Comparison of ENCODE assay signal across 16 cellular contexts in genomic region chr3:56988458-56988857, GRCh38.
DNase-seq lines count a peak whose midpoint lies in the region; ATAC-seq and TF ChIP-seq lines count a peak whose summit lies in the region.
"Had no signal": no experiment of that assay in that cellular context is flagged by ENCODE, and none has a peak within 500 bp of the region (broad histone marks: within the 10 kb centered on the region; RNA-seq: fewer than 3 reads in every experiment).

No MANE protein-coding gene starts in this region.

- ATAC-seq in activated naive CD8-positive, alpha-beta T cell treated with anti-CD3 and anti-CD28 coated beads, Interleukin-2, amount 50 U/mL, for 24 hours: no peak
- peak; percentile 8 for ATAC-seq in activated CD8-positive, alpha-beta T cell treated with anti-CD3 and anti-CD28 coated beads for 36 hours
- peak; percentile 63 for ATAC-seq in left ventricle myocardium superior
- ATAC-seq in stimulated activated naive B cell treated with anti-CD40 and anti-IgM and Interleukin-4, amounts not matched to agents 10 μg/mL and 1 μg/mL and 100 μg/mL, for 72 hours (replicated peaks): peak; percentile 6 to 11

- DNase-seq in activated naive CD8-positive, alpha-beta T cell treated with anti-CD3 and anti-CD28 coated beads for 36 hours: no peak
- DNase-seq in activated naive CD8-positive, alpha-beta T cell treated with anti-CD3 and anti-CD28 coated beads, Interleukin-2, amount 50 U/mL, for 24 hours: no peak
- no peak for DNase-seq in activated CD8-positive, alpha-beta T cell treated with anti-CD3 and anti-CD28 coated beads for 36 hours
- DNase-seq in left ventricle myocardium superior (no peak), GM10266 (ENCODE audit: extremely low spot score) (no peak), nephron progenitor cell (no peak), NCI-H1417 treated with DMSO at 0.1 percent for 48 hours (lab: John Stamatoyannopoulos, UW) (no peak)
- DNase-seq in stimulated activated naive B cell treated with anti-CD40 and anti-IgM and Interleukin-4, amounts not matched to agents 10 μg/mL and 1 μg/mL and 100 μg/mL, for 72 hours: no peak
- DNase-seq: cortex of kidney had no signal

- TF ChIP-seq CTCF in activated CD8-positive, alpha-beta T cell treated with anti-CD3 and anti-CD28 coated beads for 36 hours (IDR thresholded peaks at IDR 0.05): no peak
- TF ChIP-seq CTCF in GM10266 (IDR thresholded peaks at IDR 0.05; ENCODE audit: control insufficient read depth, insufficient read depth, low read depth, missing control alignments) (no peak), nephron progenitor cell (IDR thresholded peaks at IDR 0.05) (no peak)

- POLR2A ChIA-PET in activated CD8-positive, alpha-beta T cell treated with anti-CD3 and anti-CD28 coated beads for 36 hours (lab: Charles Lee): interaction anchor here (1.2 to 4.2 kb wide), 2 partner anchors 188 to 286 kb away, joined by 4 to 24 read pairs; partner anchors contain the start of gene ARHGEF3

- peaks cover 29% of the 10 kb centered on the region for H3K4me1 Mint-ChIP-seq in activated naive CD8-positive, alpha-beta T cell treated with anti-CD3 and anti-CD28 coated beads for 36 hours
- H3K4me1 Mint-ChIP-seq in activated naive CD8-positive, alpha-beta T cell treated with anti-CD3 and anti-CD28 coated beads, Interleukin-2, amount 50 U/mL, for 24 hours: peaks cover 20% of the 10 kb centered on the region
- H3K4me1 Mint-ChIP-seq in activated CD8-positive, alpha-beta T cell treated with anti-CD3 and anti-CD28 coated beads for 36 hours (ENCODE audit: low read depth): peaks cover 34% of the 10 kb centered on the region
- H3K4me1 Mint-ChIP-seq in stimulated activated naive B cell treated with anti-CD40 and anti-IgM and Interleukin-4, amounts not matched to agents 10 μg/mL and 1 μg/mL and 100 μg/mL, for 72 hours: peaks cover 4 to 11% of the 10 kb centered on the region in 2 donors
- H3K4me1 Mint-ChIP-seq in nephron progenitor cell: peaks cover 81% of the 10 kb centered on the region

- intact Hi-C loops in activated CD8-positive, alpha-beta T cell treated with anti-CD3 and anti-CD28 coated beads for 36 hours (cut with micrococcal nuclease): loop anchor here (2.0 to 5.0 kb wide), 2 partner anchors 126 to 286 kb away; no protein-coding TSS in a partner anchor
- intact Hi-C loops in left ventricle myocardium superior (cut with micrococcal nuclease): loop anchor here (10.0 kb wide), 1 partner anchor 184 kb away; the partner anchor contains the start of gene ARHGEF3

- no peak overlapping the region for H3K27ac Mint-ChIP-seq in activated naive CD8-positive, alpha-beta T cell treated with anti-CD3 and anti-CD28 coated beads for 36 hours
- no peak overlapping the region for H3K27ac Mint-ChIP-seq in activated naive CD8-positive, alpha-beta T cell treated with anti-CD3 and anti-CD28 coated beads, Interleukin-2, amount 50 U/mL, for 24 hours
- H3K27ac Mint-ChIP-seq in activated CD8-positive, alpha-beta T cell treated with anti-CD3 and anti-CD28 coated beads for 36 hours: no peak overlapping the region
- H3K27ac Mint-ChIP-seq in stimulated activated naive B cell treated with anti-CD40 and anti-IgM and Interleukin-4, amounts not matched to agents 10 μg/mL and 1 μg/mL and 100 μg/mL, for 72 hours: peak overlapping the region; percentile 62
- no peak overlapping the region for H3K27ac Mint-ChIP-seq in nephron progenitor cell
- H3K27ac Mint-ChIP-seq: activated naive CD4-positive, alpha-beta T cell treated with anti-CD3 and anti-CD28 coated beads, Interleukin-2, amount 50 U/mL, for 24 hours; activated T-cell treated with anti-CD3 and anti-CD28 coated beads, Interleukin-2, amount 50 U/mL, for 72 hours; H9; natural killer cell; T-cell had no signal

- peaks cover 3% of the 10 kb centered on the region for H3K27me3 Mint-ChIP-seq in activated naive CD8-positive, alpha-beta T cell treated with anti-CD3 and anti-CD28 coated beads for 36 hours
- peaks cover 9% of the 10 kb centered on the region for H3K27me3 Mint-ChIP-seq in activated naive CD8-positive, alpha-beta T cell treated with anti-CD3 and anti-CD28 coated beads, Interleukin-2, amount 50 U/mL, for 24 hours
- H3K27me3 Mint-ChIP-seq in activated CD8-positive, alpha-beta T cell treated with anti-CD3 and anti-CD28 coated beads for 36 hours: peaks cover 7% of the 10 kb centered on the region
- peaks cover 16 to 22% of the 10 kb centered on the region in 2 donors for H3K27me3 Mint-ChIP-seq in stimulated activated naive B cell treated with anti-CD40 and anti-IgM and Interleukin-4, amounts not matched to agents 10 μg/mL and 1 μg/mL and 100 μg/mL, for 72 hours
- peaks cover 19% of the 10 kb centered on the region for H3K27me3 Mint-ChIP-seq in nephron progenitor cell (ENCODE audit: low read depth, poor library complexity)

- H3K9me3 Mint-ChIP-seq in activated naive CD8-positive, alpha-beta T cell treated with anti-CD3 and anti-CD28 coated beads for 36 hours: no peaks in the 10 kb centered on the region
- H3K9me3 Mint-ChIP-seq in activated naive CD8-positive, alpha-beta T cell treated with anti-CD3 and anti-CD28 coated beads, Interleukin-2, amount 50 U/mL, for 24 hours: no peaks in the 10 kb centered on the region
- no peaks in the 10 kb centered on the region for H3K9me3 Mint-ChIP-seq in activated CD8-positive, alpha-beta T cell treated with anti-CD3 and anti-CD28 coated beads for 36 hours
- H3K9me3 Mint-ChIP-seq in stimulated activated naive B cell treated with anti-CD40 and anti-IgM and Interleukin-4, amounts not matched to agents 10 μg/mL and 1 μg/mL and 100 μg/mL, for 72 hours: no peaks in the 10 kb centered on the region
- H3K9me3 Mint-ChIP-seq in nephron progenitor cell: no peaks in the 10 kb centered on the region
- H3K9me3 Mint-ChIP-seq: activated naive CD4-positive, alpha-beta T cell treated with anti-CD3 and anti-CD28 coated beads, Interleukin-2, amount 50 U/mL, for 24 hours; activated T-cell treated with anti-CD3 and anti-CD28 coated beads, Interleukin-2, amount 50 U/mL, for 72 hours; H9; IgD-negative memory B cell; natural killer cell; T-cell had no signal

- peak overlapping the region; percentile 3 for H3K4me3 Mint-ChIP-seq in activated naive CD8-positive, alpha-beta T cell treated with anti-CD3 and anti-CD28 coated beads for 36 hours
- H3K4me3 Mint-ChIP-seq in activated naive CD8-positive, alpha-beta T cell treated with anti-CD3 and anti-CD28 coated beads, Interleukin-2, amount 50 U/mL, for 24 hours: no peak overlapping the region
- no peak overlapping the region for H3K4me3 Mint-ChIP-seq in activated CD8-positive, alpha-beta T cell treated with anti-CD3 and anti-CD28 coated beads for 36 hours
- no peak overlapping the region for H3K4me3 Mint-ChIP-seq in stimulated activated naive B cell treated with anti-CD40 and anti-IgM and Interleukin-4, amounts not matched to agents 10 μg/mL and 1 μg/mL and 100 μg/mL, for 72 hours
- no peak overlapping the region for H3K4me3 Mint-ChIP-seq in nephron progenitor cell
- H3K4me3 Mint-ChIP-seq: activated naive CD4-positive, alpha-beta T cell treated with anti-CD3 and anti-CD28 coated beads, Interleukin-2, amount 50 U/mL, for 24 hours; H9; natural killer cell; T-cell had no signal

- no peaks in the 10 kb centered on the region for H3K36me3 Mint-ChIP-seq in activated naive CD8-positive, alpha-beta T cell treated with anti-CD3 and anti-CD28 coated beads for 36 hours
- no peaks in the 10 kb centered on the region for H3K36me3 Mint-ChIP-seq in activated naive CD8-positive, alpha-beta T cell treated with anti-CD3 and anti-CD28 coated beads, Interleukin-2, amount 50 U/mL, for 24 hours (ENCODE audit: low read depth)
- H3K36me3 Mint-ChIP-seq in activated CD8-positive, alpha-beta T cell treated with anti-CD3 and anti-CD28 coated beads for 36 hours (ENCODE audit: low read depth): no peaks in the 10 kb centered on the region
- H3K36me3 Mint-ChIP-seq in stimulated activated naive B cell treated with anti-CD40 and anti-IgM and Interleukin-4, amounts not matched to agents 10 μg/mL and 1 μg/mL and 100 μg/mL, for 72 hours: no peaks in the 10 kb centered on the region
- H3K36me3 Mint-ChIP-seq in nephron progenitor cell (ENCODE audit: low read depth): no peaks in the 10 kb centered on the region
- H3K36me3 Mint-ChIP-seq: activated naive CD4-positive, alpha-beta T cell treated with anti-CD3 and anti-CD28 coated beads, Interleukin-2, amount 50 U/mL, for 24 hours; CD14-positive monocyte; natural killer cell; T-cell had no signal

- CTCF ChIA-PET in activated CD8-positive, alpha-beta T cell treated with anti-CD3 and anti-CD28 coated beads for 36 hours (lab: Charles Lee): interaction anchor here (0.7 to 16.5 kb wide), 67 partner anchors 8 to 647 kb away, joined by 3 to 354 read pairs (median 6); partner anchors contain the start of genes ARHGEF3 and TASOR
